In the genomic region with DNA sequence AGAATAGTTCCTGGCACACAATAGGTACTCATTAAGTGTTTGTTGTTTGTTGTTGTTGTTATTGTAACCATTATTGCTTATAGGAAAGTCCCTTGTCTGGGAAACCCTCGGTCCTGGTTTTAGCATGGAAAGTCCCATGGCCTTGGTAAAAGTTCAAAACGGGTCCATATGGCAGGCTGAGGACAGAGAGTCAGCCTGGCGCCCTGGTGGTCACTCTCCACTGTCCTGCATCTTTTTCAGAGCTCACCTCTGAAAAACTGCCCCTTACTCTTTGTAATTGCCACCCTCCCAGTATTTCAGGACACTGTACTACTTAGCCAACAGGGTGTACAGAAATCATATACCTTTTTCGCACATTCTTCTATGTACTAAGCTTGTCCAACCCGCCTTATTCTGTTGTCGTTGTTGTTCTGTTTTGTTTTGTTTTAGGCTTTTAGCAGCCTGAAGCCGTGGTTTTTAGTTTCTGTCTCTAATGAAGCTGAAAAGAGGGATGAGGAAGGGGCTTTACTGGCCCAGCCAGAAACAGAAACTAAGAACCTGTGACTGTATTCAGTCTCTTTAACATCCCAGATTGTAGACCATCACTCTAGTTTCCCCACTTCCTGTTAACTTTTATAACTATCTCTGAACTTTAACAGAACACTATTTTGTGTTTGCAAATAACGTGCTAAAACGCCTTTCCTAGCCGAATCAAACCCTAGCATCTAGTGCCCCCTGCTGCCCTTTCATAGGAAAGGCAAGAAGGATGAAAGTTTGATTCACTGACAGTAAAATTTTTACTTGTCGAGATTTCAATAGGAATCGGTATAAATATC, we compare ENCODE assay signal across 8 cellular contexts. TPM values are rescaled to one million over a fixed set of nuclear protein-coding genes. Genes with fewer than 3 reads are reported as not detected.
DNase-seq lines count a peak whose midpoint lies in the region; ATAC-seq and TF ChIP-seq lines count a peak whose summit lies in the region.

No MANE protein-coding gene starts in this region.

- no peaks in the 10 kb centered on the region for H3K27me3 Mint-ChIP-seq in chondrocyte (ENCODE audit: low read depth)

- ATAC-seq in HG02981 (IDR thresholded peaks at IDR 0.05; ENCODE audit: unreplicated experiment): peak; percentile 34

- H3K27ac ChIP-seq in WERI-Rb-1: peak overlapping the region; percentile 81

- peaks cover 3% of the 10 kb centered on the region for H3K36me3 Mint-ChIP-seq in chondrocyte (ENCODE audit: low read depth)

- DNase-seq in NCI-H2081 (lab: John Stamatoyannopoulos, UW) (peak; percentile 54 to 69), NCI-H2081 treated with DMSO at 0.1 percent for 48 hours (lab: John Stamatoyannopoulos, UW) (no peak), NCI-H2171 (lab: John Stamatoyannopoulos, UW) (peak; percentile 54), WERI-Rb-1 (peak; percentile 55), chondrocyte (ENCODE audit: low spot score) (no peak), left kidney (ENCODE audit: low read depth, low spot score) (peak; percentile 92)
- DNase-seq in stimulated activated CD4-positive, alpha-beta T cell treated with anti-CD3 and anti-CD28 coated beads, Interleukin-4, amount 100 ng/mL, for 24 hours: peak; percentile 65

- H3K4me1 Mint-ChIP-seq in chondrocyte (ENCODE audit: low read depth): peaks cover 3% of the 10 kb centered on the region

- H3K36me3 ChIP-seq in WERI-Rb-1: peaks cover 7% of the 10 kb centered on the region

- no peaks in the 10 kb centered on the region for H3K9me3 Mint-ChIP-seq in chondrocyte (ENCODE audit: low read depth)

- peak; percentile 75 for TF ChIP-seq CTCF in WERI-Rb-1 (IDR thresholded peaks at IDR 0.05; ENCODE audit: low read depth, low read length)
- TF ChIP-seq CTCF in chondrocyte (IDR thresholded peaks at IDR 0.05): peak; percentile 99

- no peaks in the 10 kb centered on the region for H3K27me3 ChIP-seq in WERI-Rb-1 (ENCODE audit: insufficient read depth, low read depth, severe bottlenecking)

- no peak overlapping the region for H3K4me3 Mint-ChIP-seq in chondrocyte (ENCODE audit: unreplicated experiment)

- no peaks in the 10 kb centered on the region for H3K9me3 ChIP-seq in WERI-Rb-1 (ENCODE audit: severe bottlenecking)

- peak overlapping the region; percentile 76 for H3K4me3 ChIP-seq in WERI-Rb-1 (ENCODE audit: low read depth, low read length)

- H3K27ac Mint-ChIP-seq in chondrocyte (ENCODE audit: unreplicated experiment): no peak overlapping the region

RNA-seq across cellular contexts. Expression of a gene that starts 7.6 kb away (rescaled TPM):
- total RNA-seq in chondrocyte: 21.1 to 34.4 TPM (median 25.7 TPM) in 3 replicates

Comparison
In these comparisons a context has a peak if more than half of its experiments do, and no peak if none do; other contexts are left out.
1. DNase-seq: peak in NCI-H2081 (2 of 2), NCI-H2171 (single experiment), WERI-Rb-1 (single experiment), left kidney (single experiment) and stimulated activated CD4-positive, alpha-beta T cell treated with anti-CD3 and anti-CD28 coated beads, Interleukin-4, amount 100 ng/mL, for 24 hours (single experiment); none in NCI-H2081 treated with DMSO at 0.1 percent for 48 hours (single experiment) and chondrocyte (single experiment).